Comparison of ENCODE assay signal across 23 cellular contexts in genomic region chr5:141715340-141715905, GRCh38. TPM values are rescaled to one million over a fixed set of nuclear protein-coding genes. Genes with fewer than 3 reads are reported as not detected.
A peak's percentile ranks its signal among the peaks of the same experiment; 100 is the strongest.
DNase-seq lines count a peak whose midpoint lies in the region; ATAC-seq and TF ChIP-seq lines count a peak whose summit lies in the region.
"Had no signal": no experiment of that assay in that cellular context is flagged by ENCODE, and none has a peak within 500 bp of the region (broad histone marks: within the 10 kb centered on the region; RNA-seq: fewer than 3 reads in every experiment).

No MANE protein-coding gene starts in this region.

- DNase-seq in cardiac septum (ENCODE audit: low spot score): peak; percentile 33
- no peak for DNase-seq in right atrium auricular region (ENCODE audit: low spot score)
- peak; percentile 24 for DNase-seq in NCI-H510A (lab: John Stamatoyannopoulos, UW)
- peak; percentile 23 for DNase-seq in mammary epithelial cell
- DNase-seq in neural progenitor cell (ENCODE audit: low spot score): no peak
- DNase-seq in activated T-cell treated with anti-CD3 and anti-CD28 coated beads for 4 hours: no peak
- no peak for DNase-seq in stimulated activated effector memory CD8-positive, alpha-beta T cell treated with anti-CD3 and anti-CD28 coated beads, Interleukin-12 subunit alpha, Interleukin-12 subunit beta, amount 100 ng/mL, for 72 hours (ENCODE audit: low spot score in 2 of 2)
- DNase-seq: activated CD4-positive, alpha-beta T cell treated with anti-CD3 and anti-CD28 coated beads, Interleukin-2, amount 10 ng/mL, durations not matched to agents 24 days and 14 days; activated gamma-delta T cell treated with Interleukin-2 at 50 U/mL for 16 hours; activated naive CD8-positive, alpha-beta T cell treated with anti-CD3 and anti-CD28 coated beads, Interleukin-2, amount 50 U/mL, for 24 hours; activated T-cell treated with anti-CD3 and anti-CD28 coated beads, Interleukin-2, amount 50 U/mL, for 24 hours; HFFc6; left ventricle myocardium inferior; naive thymus-derived CD4-positive, alpha-beta T cell; NCI-H446; SHP77 treated with DMSO at 0.1 percent for 48 hours; T-helper 9 cell had no signal

- H3K9me3 ChIP-seq in right atrium auricular region (no peaks in the 10 kb centered on the region), mammary epithelial cell (replicated peaks; ENCODE audit: insufficient read depth, low read length) (no peaks in the 10 kb centered on the region), neural progenitor cell (ENCODE audit: low read depth) (no peaks in the 10 kb centered on the region)
- H3K9me3 ChIP-seq: left ventricle myocardium inferior had no signal

- in situ Hi-C loops in mammary epithelial cell (cut with MboI; ENCODE audit: low sequenced_read_pairs in 2 of 2): no loop called here

- TF ChIP-seq CTCF in right atrium auricular region (IDR thresholded peaks at IDR 0.05): no peak
- TF ChIP-seq CTCF in mammary epithelial cell (conservative IDR thresholded peaks at IDR 0.05 in 1 of 2, IDR thresholded peaks at IDR 0.05 in 1 of 2; ENCODE audit: extremely low read depth in 1 of 2, insufficient read depth in 1 of 2, low read depth in 1 of 2, low read length in 2 of 2): no peak
- TF ChIP-seq CTCF in neural progenitor cell (IDR thresholded peaks at IDR 0.05): no peak

- H3K4me2 ChIP-seq in mammary epithelial cell (ENCODE audit: insufficient read depth, low read depth, low read length) (peak overlapping the region; percentile 66), neural progenitor cell (no peak overlapping the region)

- H3K4me1 ChIP-seq in right atrium auricular region (peaks cover 0 to 17% of the 10 kb centered on the region in 2 donors), mammary epithelial cell (ENCODE audit: insufficient read depth, low read length) (peaks cover 50% of the 10 kb centered on the region), neural progenitor cell (peaks cover 21% of the 10 kb centered on the region)

- H3K4me1 Mint-ChIP-seq in neural progenitor cell: peaks cover 24% of the 10 kb centered on the region
- no peaks in the 10 kb centered on the region for H3K4me1 Mint-ChIP-seq in stimulated activated effector memory CD8-positive, alpha-beta T cell treated with anti-CD3 and anti-CD28 coated beads, Interleukin-12 subunit alpha, Interleukin-12 subunit beta, amount 100 ng/mL, for 72 hours
- H3K4me1 Mint-ChIP-seq: activated CD4-positive, alpha-beta T cell treated with anti-CD3 and anti-CD28 coated beads, Interleukin-2, amount 10 ng/mL, durations not matched to agents 24 days and 14 days; activated naive CD8-positive, alpha-beta T cell treated with anti-CD3 and anti-CD28 coated beads, Interleukin-2, amount 50 U/mL, for 24 hours; B cell had no signal

- CTCF ChIA-PET in mammary epithelial cell (lab: Charles Lee; ENCODE audit: low non-redundant PET): interaction anchor here (0.5 to 0.6 kb wide), 2 partner anchors 50 to 163 kb away, joined by 4 read pairs; no protein-coding TSS in a partner anchor

- H3K27me3 Mint-ChIP-seq in neural progenitor cell (ENCODE audit: insufficient read depth, low read depth): peaks cover 9% of the 10 kb centered on the region

- H3K27ac Mint-ChIP-seq in neural progenitor cell: no peak overlapping the region
- H3K27ac Mint-ChIP-seq in stimulated activated effector memory CD8-positive, alpha-beta T cell treated with anti-CD3 and anti-CD28 coated beads, Interleukin-12 subunit alpha, Interleukin-12 subunit beta, amount 100 ng/mL, for 72 hours: no peak overlapping the region
- H3K27ac Mint-ChIP-seq: activated CD4-positive, alpha-beta T cell treated with anti-CD3 and anti-CD28 coated beads, Interleukin-2, amount 10 ng/mL, durations not matched to agents 24 days and 14 days; activated naive CD8-positive, alpha-beta T cell treated with anti-CD3 and anti-CD28 coated beads, Interleukin-2, amount 50 U/mL, for 24 hours; activated T-cell treated with anti-CD3 and anti-CD28 coated beads, Interleukin-2, amount 50 U/mL, for 24 hours; B cell; HFFc6; mesothelial cell of epicardium; naive thymus-derived CD4-positive, alpha-beta T cell; stimulated activated naive CD8-positive, alpha-beta T cell treated with anti-CD3 and anti-CD28 coated beads, Interleukin-15, Interleukin-2, amounts not matched to agents 100 ng/mL and 50 ng/mL, for 24 hours had no signal

- H4K20me1 ChIP-seq in mammary epithelial cell (ENCODE audit: insufficient read depth, low read length) (no peaks in the 10 kb centered on the region), neural progenitor cell (ENCODE audit: low read depth) (no peaks in the 10 kb centered on the region)

- H3K27ac ChIP-seq in right atrium auricular region: no peak overlapping the region
- peak overlapping the region; percentile 77 for H3K27ac ChIP-seq in mammary epithelial cell (ENCODE audit: insufficient read depth, low read depth, low read length)
- H3K27ac ChIP-seq in neural progenitor cell: no peak overlapping the region
- H3K27ac ChIP-seq: HL-60, left ventricle myocardium inferior, skin epidermis had no signal

- no peak overlapping the region for H3K4me3 Mint-ChIP-seq in neural progenitor cell
- H3K4me3 Mint-ChIP-seq in stimulated activated effector memory CD8-positive, alpha-beta T cell treated with anti-CD3 and anti-CD28 coated beads, Interleukin-12 subunit alpha, Interleukin-12 subunit beta, amount 100 ng/mL, for 72 hours: no peak overlapping the region
- H3K4me3 Mint-ChIP-seq: activated CD4-positive, alpha-beta T cell treated with anti-CD3 and anti-CD28 coated beads, Interleukin-2, amount 10 ng/mL, durations not matched to agents 24 days and 14 days; activated naive CD8-positive, alpha-beta T cell treated with anti-CD3 and anti-CD28 coated beads, Interleukin-2, amount 50 U/mL, for 24 hours; activated T-cell treated with anti-CD3 and anti-CD28 coated beads, Interleukin-2, amount 50 U/mL, for 24 hours; B cell; HFFc6; mesothelial cell of epicardium; naive thymus-derived CD4-positive, alpha-beta T cell; stimulated activated naive CD8-positive, alpha-beta T cell treated with anti-CD3 and anti-CD28 coated beads, Interleukin-15, Interleukin-2, amounts not matched to agents 100 ng/mL and 50 ng/mL, for 24 hours had no signal

- BruUV-seq in mammary epithelial cell (replicated peaks; lab: Mats Ljungman, UMichigan): no TSS peak

- WGBS in mammary epithelial cell (ENCODE audit: low coverage, missing lambda C conversion rate): 10% methylated on average over 13 of the region's 14 CpGs

- H3K79me2 ChIP-seq in mammary epithelial cell (ENCODE audit: insufficient read depth, low read length) (no peaks in the 10 kb centered on the region), neural progenitor cell (ENCODE audit: low read depth) (no peaks in the 10 kb centered on the region)

- no peak for ATAC-seq in GM21381 (IDR thresholded peaks at IDR 0.05; ENCODE audit: unreplicated experiment)
- ATAC-seq in stimulated activated effector memory CD8-positive, alpha-beta T cell treated with anti-CD3 and anti-CD28 coated beads, Interleukin-12 subunit alpha, Interleukin-12 subunit beta, amount 100 ng/mL, for 72 hours: no peak
- ATAC-seq: activated naive CD8-positive, alpha-beta T cell treated with anti-CD3 and anti-CD28 coated beads, Interleukin-2, amount 50 U/mL, for 24 hours; naive thymus-derived CD4-positive, alpha-beta T cell had no signal

- intact Hi-C loops in cardiac septum (cut with DNase I): no loop called here
- intact Hi-C loops in mammary epithelial cell (cut with micrococcal nuclease): loop anchor here (5.0 kb wide), 1 partner anchor 37 kb away; no protein-coding TSS in a partner anchor

- dilution Hi-C loops in mammary epithelial cell (cut with HindIII; ENCODE audit: low sequenced_read_pairs): no loop called here

- no peaks in the 10 kb centered on the region for H3K9me3 Mint-ChIP-seq in neural progenitor cell
- no peaks in the 10 kb centered on the region for H3K9me3 Mint-ChIP-seq in stimulated activated effector memory CD8-positive, alpha-beta T cell treated with anti-CD3 and anti-CD28 coated beads, Interleukin-12 subunit alpha, Interleukin-12 subunit beta, amount 100 ng/mL, for 72 hours
- H3K9me3 Mint-ChIP-seq: activated CD4-positive, alpha-beta T cell treated with anti-CD3 and anti-CD28 coated beads, Interleukin-2, amount 10 ng/mL, durations not matched to agents 24 days and 14 days; activated naive CD8-positive, alpha-beta T cell treated with anti-CD3 and anti-CD28 coated beads, Interleukin-2, amount 50 U/mL, for 24 hours; activated T-cell treated with anti-CD3 and anti-CD28 coated beads, Interleukin-2, amount 50 U/mL, for 24 hours; HFFc6; mesothelial cell of epicardium; stimulated activated naive CD8-positive, alpha-beta T cell treated with anti-CD3 and anti-CD28 coated beads, Interleukin-15, Interleukin-2, amounts not matched to agents 100 ng/mL and 50 ng/mL, for 24 hours had no signal

- peaks cover 12% of the 10 kb centered on the region for H3F3A ChIP-seq in neural progenitor cell (ENCODE audit: low read depth)

- H3K27me3 ChIP-seq in right atrium auricular region (no peaks in the 10 kb centered on the region), mammary epithelial cell (ENCODE audit: insufficient read depth, low read length) (no peaks in the 10 kb centered on the region), neural progenitor cell (no peaks in the 10 kb centered on the region)

- H3K9ac ChIP-seq in mammary epithelial cell (ENCODE audit: insufficient read depth, low read length): no peak overlapping the region
- no peak overlapping the region for H3K9ac ChIP-seq in neural progenitor cell

- no peaks in the 10 kb centered on the region for H3K36me3 Mint-ChIP-seq in neural progenitor cell
- no peaks in the 10 kb centered on the region for H3K36me3 Mint-ChIP-seq in stimulated activated effector memory CD8-positive, alpha-beta T cell treated with anti-CD3 and anti-CD28 coated beads, Interleukin-12 subunit alpha, Interleukin-12 subunit beta, amount 100 ng/mL, for 72 hours
- H3K36me3 Mint-ChIP-seq: mesothelial cell of epicardium; naive thymus-derived CD4-positive, alpha-beta T cell had no signal

- H3K36me3 ChIP-seq in right atrium auricular region (no peaks in the 10 kb centered on the region), mammary epithelial cell (ENCODE audit: insufficient read depth, low read length) (no peaks in the 10 kb centered on the region), neural progenitor cell (no peaks in the 10 kb centered on the region)
- H3K36me3 ChIP-seq: left ventricle myocardium inferior had no signal

- peak overlapping the region; percentile 8 for H2AFZ ChIP-seq in mammary epithelial cell (ENCODE audit: low read depth, low read length)
- no peak overlapping the region for H2AFZ ChIP-seq in neural progenitor cell (replicated peaks)

- H3K4me3 ChIP-seq in right atrium auricular region: no peak overlapping the region
- no peak overlapping the region for H3K4me3 ChIP-seq in mammary epithelial cell (replicated peaks in 1 of 3; ENCODE audit: insufficient read depth in 1 of 3, low read depth in 2 of 3, low read length in 3 of 3)
- H3K4me3 ChIP-seq in neural progenitor cell: no peak overlapping the region
- H3K4me3 ChIP-seq: left ventricle myocardium inferior, skin epidermis had no signal

RNA-seq across cellular contexts. Expression of gene ARAP3, which starts 33.4 kb away (rescaled TPM):
- total RNA-seq in cardiac septum (22.9 TPM), right atrium auricular region (10 to 100 TPM in 1 of 2 donors, 1 to 10 TPM in 1; 5.6 to 12.5 TPM), mammary epithelial cell (10 to 100 TPM in 1 of 2 donors, 1 to 10 TPM in 1; 6.0 to 10.0 TPM), neural progenitor cell (ENCODE audit: low replicate concordance) (7.6 and 17.0 TPM in 2 replicates)
- 6.0 TPM for polyA plus RNA-seq in mammary epithelial cell
- polyA minus RNA-seq in mammary epithelial cell: 18.6 TPM
- polyA plus RNA-seq: naive thymus-derived CD4-positive, alpha-beta T cell had no signal

Comparison
In these comparisons a context has a peak if more than half of its experiments do, and no peak if none do; other contexts are left out.
1. DNase-seq: peak in cardiac septum (single experiment), NCI-H510A (single experiment) and mammary epithelial cell (single experiment); none in right atrium auricular region (single experiment), neural progenitor cell (single experiment), activated T-cell treated with anti-CD3 and anti-CD28 coated beads for 4 hours (single experiment) and stimulated activated effector memory CD8-positive, alpha-beta T cell treated with anti-CD3 and anti-CD28 coated beads, Interleukin-12 subunit alpha, Interleukin-12 subunit beta, amount 100 ng/mL, for 72 hours (0 of 2).